ENCODE assay signal across 3 cellular contexts in the genomic region with DNA sequence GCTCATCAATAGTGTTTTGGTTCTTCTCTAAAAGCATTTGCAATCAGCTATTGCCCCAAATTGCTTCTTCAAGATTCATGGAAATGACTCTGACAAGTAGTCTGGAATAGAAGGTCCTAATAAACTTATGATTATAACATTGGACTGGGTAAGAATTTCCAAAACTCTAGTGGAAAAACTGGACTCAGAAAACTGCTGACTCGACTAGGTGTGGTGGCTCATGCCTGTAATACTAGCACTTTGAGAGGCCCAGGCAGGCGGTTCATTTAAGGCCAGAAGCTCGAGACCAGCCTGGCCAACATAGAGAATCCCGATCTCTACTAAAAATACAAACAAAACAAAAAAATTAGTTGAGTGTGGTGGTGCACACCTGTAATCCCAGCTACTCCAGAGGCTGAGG.
A peak's percentile ranks its signal among the peaks of the same experiment; 100 is the strongest.
TF ChIP-seq lines count a peak whose summit lies in the region.

No MANE protein-coding gene starts in this region.

TF ChIP-seq in IMR-90, 13 proteins besides CTCF, POLR2A, EP300 and RAD21:
- no peak for TF ChIP-seq CEBPB (IDR thresholded peaks at IDR 0.05; ENCODE audit: low read depth, low read length)
- TF ChIP-seq SMC3 (IDR thresholded peaks at IDR 0.05; ENCODE audit: low read depth, low read length): no peak
- peak; percentile 74 for TF ChIP-seq MAFK (IDR thresholded peaks at IDR 0.05; ENCODE audit: low read depth, low read length)
TF ChIP-seq in IMR-90: peak in this region for 1.

TF ChIP-seq in WTC11, 78 proteins besides CTCF, POLR2A, EP300 and RAD21:
- TF ChIP-seq CREM (CRISPR knock-in tag; IDR thresholded peaks at IDR 0.05) (no peak), ZNF416 (CRISPR knock-in tag; IDR thresholded peaks at IDR 0.05) (no peak), TP53 (CRISPR knock-in tag; IDR thresholded peaks at IDR 0.05) (no peak), ZNF121 (CRISPR knock-in tag; IDR thresholded peaks at IDR 0.05) (no peak), FOXK1 (CRISPR knock-in tag; IDR thresholded peaks at IDR 0.05) (no peak)
- TF ChIP-seq, protein P1, sequence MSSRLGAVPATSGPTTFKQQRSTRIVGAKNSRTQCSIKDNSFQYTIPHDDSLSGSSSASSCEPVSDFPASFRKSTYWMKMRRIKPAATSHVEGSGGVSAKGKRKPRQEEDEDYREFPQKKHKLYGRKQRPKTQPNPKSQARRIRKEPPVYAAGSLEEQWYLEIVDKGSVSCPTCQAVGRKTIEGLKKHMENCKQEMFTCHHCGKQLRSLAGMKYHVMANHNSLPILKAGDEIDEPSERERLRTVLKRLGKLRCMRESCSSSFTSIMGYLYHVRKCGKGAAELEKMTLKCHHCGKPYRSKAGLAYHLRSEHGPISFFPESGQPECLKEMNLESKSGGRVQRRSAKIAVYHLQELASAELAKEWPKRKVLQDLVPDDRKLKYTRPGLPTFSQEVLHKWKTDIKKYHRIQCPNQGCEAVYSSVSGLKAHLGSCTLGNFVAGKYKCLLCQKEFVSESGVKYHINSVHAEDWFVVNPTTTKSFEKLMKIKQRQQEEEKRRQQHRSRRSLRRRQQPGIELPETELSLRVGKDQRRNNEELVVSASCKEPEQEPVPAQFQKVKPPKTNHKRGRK (CRISPR knock-in tag; IDR thresholded peaks at IDR 0.05; ENCODE audit: borderline replicate concordance): no peak
- TF ChIP-seq, protein P2, sequence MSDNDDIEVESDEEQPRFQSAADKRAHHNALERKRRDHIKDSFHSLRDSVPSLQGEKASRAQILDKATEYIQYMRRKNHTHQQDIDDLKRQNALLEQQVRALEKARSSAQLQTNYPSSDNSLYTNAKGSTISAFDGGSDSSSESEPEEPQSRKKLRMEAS (CRISPR knock-in tag; IDR thresholded peaks at IDR 0.05): no peak
TF ChIP-seq in WTC11: peak in this region for 0.

TF ChIP-seq in endothelial cell of umbilical vein, 7 proteins besides CTCF, POLR2A, EP300 and RAD21:
- TF ChIP-seq, protein P2 (IDR thresholded peaks at IDR 0.05; ENCODE audit: insufficient read depth, insufficient read length): no peak
- TF ChIP-seq JUN (IDR thresholded peaks at IDR 0.05; ENCODE audit: borderline replicate concordance, insufficient read depth, insufficient read length, low read depth) (no peak), EZH2 (IDR thresholded peaks at IDR 0.05; ENCODE audit: borderline replicate concordance, low read depth, low read length, severe bottlenecking) (no peak), MYC (IDR thresholded peaks at IDR 0.05; ENCODE audit: low read depth, low read length) (no peak), POLR2AphosphoS5 (IDR thresholded peaks at IDR 0.05; ENCODE audit: insufficient read depth, low read depth, low read length) (no peak), GATA2 (IDR thresholded peaks at IDR 0.05; ENCODE audit: insufficient read depth, insufficient read length, low read depth, low read length) (no peak)
TF ChIP-seq in endothelial cell of umbilical vein: peak in this region for 0.
